In genomic region chr7:143289421-143289820, GRCh38 we compare ENCODE assay signal across 9 cellular contexts. TPM values are rescaled to one million over a fixed set of nuclear protein-coding genes. Genes with fewer than 3 reads are reported as not detected.
DNase-seq lines count a peak whose midpoint lies in the region; TF ChIP-seq lines count a peak whose summit lies in the region.
"Had no signal": no experiment of that assay in that cellular context is flagged by ENCODE, and none has a peak within 500 bp of the region (broad histone marks: within the 10 kb centered on the region; RNA-seq: fewer than 3 reads in every experiment).

No MANE protein-coding gene starts in this region.

- no peaks in the 10 kb centered on the region for H3K9me3 ChIP-seq in muscle layer of duodenum (ENCODE audit: control insufficient read depth in 1 of 2, low read length in 2 of 2)

- H3K4me1 Mint-ChIP-seq in IgD-negative memory B cell, result peaks cover 27 to 40% (median 34%) of the 10 kb centered on the region in 3 donors

- H3K27ac Mint-ChIP-seq in IgD-negative memory B cell, result peak overlapping the region; percentile 50 to 95 (median 83)

- in situ Hi-C loops in astrocyte of the spinal cord (cut with HindIII; ENCODE audit: low sequenced_read_pairs), result no loop called here

- peak overlapping the region; percentile 86 for H3K27ac ChIP-seq in muscle layer of duodenum (ENCODE audit: low read length)

- H3K36me3 Mint-ChIP-seq in IgD-negative memory B cell, result peaks cover 7% of the 10 kb centered on the region

- H3K4me3 Mint-ChIP-seq in IgD-negative memory B cell, result peak overlapping the region; percentile 97 to 98 (median 98)

- CTCF ChIA-PET in BJ (lab: Yijun Ruan, JAX), result interaction anchor here (0.6 to 1.9 kb wide), 4 partner anchors 10 to 196 kb away, joined by 3 to 7 read pairs (median 3); no protein-coding TSS in a partner anchor

- H3K4me3 ChIP-seq in BJ (ENCODE audit: low read depth, low read length) (peak overlapping the region; percentile 92), astrocyte of the spinal cord (ENCODE audit: low read depth, low read length) (peak overlapping the region; percentile 83), muscle layer of duodenum (ENCODE audit: low read depth in 1 of 2, low read length in 2 of 2) (peak overlapping the region; percentile 83 to 90)

- H3K27me3 ChIP-seq in BJ (ENCODE audit: control insufficient read depth, insufficient read depth, low read length) (no peaks in the 10 kb centered on the region), muscle layer of duodenum (ENCODE audit: low read depth, low read length) (no peaks in the 10 kb centered on the region)

- peaks cover 5% of the 10 kb centered on the region for H3K36me3 ChIP-seq in BJ (ENCODE audit: control insufficient read depth, insufficient read depth, low read length)
- H3K36me3 ChIP-seq in muscle layer of duodenum (ENCODE audit: control insufficient read depth in 1 of 2, insufficient read depth in 2 of 2, low read length in 2 of 2), result peaks cover 23% of the 10 kb centered on the region in 2 donors

- TF ChIP-seq CTCF in BJ (IDR thresholded peaks at IDR 0.05; ENCODE audit: insufficient read depth, low read depth, low read length), result no peak
- no peak for TF ChIP-seq CTCF in astrocyte of the spinal cord (IDR thresholded peaks at IDR 0.05; ENCODE audit: low read depth, low read length)

- H3K9me3 Mint-ChIP-seq in IgD-negative memory B cell, result no peaks in the 10 kb centered on the region

- POLR2A ChIA-PET in BJ (lab: Charles Lee), result interaction anchor here (0.5 to 0.6 kb wide), 2 partner anchors 22 to 27 kb away, joined by 3 to 5 read pairs; no protein-coding TSS in a partner anchor

- H3K4me1 ChIP-seq in muscle layer of duodenum (ENCODE audit: control insufficient read depth in 1 of 2, insufficient read depth in 2 of 2, low read length in 2 of 2), result peaks cover 5 to 32% of the 10 kb centered on the region in 2 donors

- H3K27me3 Mint-ChIP-seq in IgD-negative memory B cell, result no peaks in the 10 kb centered on the region

- DNase-seq in BJ (ENCODE audit: low read depth) (no peak), astrocyte of the spinal cord (ENCODE audit: low read depth, low spot score) (peak; percentile 26), mucosa of gallbladder (ENCODE audit: low spot score) (no peak), NCI-H524 (lab: John Stamatoyannopoulos, UW) (no peak), cortex of kidney (lab: John Stamatoyannopoulos, UW) (no peak), NCI-H1417 (lab: John Stamatoyannopoulos, UW) (no peak)

RNA-seq across cellular contexts. Expression of gene CASP2, which starts 1.3 kb away (rescaled TPM):
- polyA plus RNA-seq in BJ (2011; rRNA removed) (15.4 and 16.0 TPM in 2 replicates), IgD-negative memory B cell (23.7 TPM)
- polyA minus RNA-seq in BJ (2011; rRNA and poly(A)+ RNA removed), result 27.3 and 39.8 TPM in 2 replicates
- 38.7 TPM for total RNA-seq in mucosa of gallbladder

RNA-seq across cellular contexts. Expression of gene TMEM139, which starts 4.7 kb away (rescaled TPM):
- polyA plus RNA-seq in BJ (2011; rRNA removed), result 0.11 and 0.15 TPM in 2 replicates
- polyA minus RNA-seq in BJ (2011; rRNA and poly(A)+ RNA removed), result not detected in 2 replicates
- polyA plus RNA-seq in IgD-negative memory B cell, result not detected
- 47.8 TPM for total RNA-seq in mucosa of gallbladder
- total RNA-seq: dermis microvascular lymphatic vessel endothelial cell had no signal

RNA-seq across cellular contexts. Expression of gene GSTK1, which starts 26.2 kb away (rescaled TPM):
- polyA plus RNA-seq in BJ (2011; rRNA removed) (132 and 164 TPM in 2 replicates), IgD-negative memory B cell (329 TPM)
- 50.0 and 80.1 TPM in 2 replicates for polyA minus RNA-seq in BJ (2011; rRNA and poly(A)+ RNA removed)
- 252 TPM for total RNA-seq in mucosa of gallbladder

RNA-seq across cellular contexts. Expression of gene CLCN1, which starts 26.5 kb away (rescaled TPM):
- polyA plus RNA-seq in BJ (2011; rRNA removed) (not detected in 2 replicates), IgD-negative memory B cell (not detected)
- not detected in 2 replicates for polyA minus RNA-seq in BJ (2011; rRNA and poly(A)+ RNA removed)
- total RNA-seq in mucosa of gallbladder, result 1.2 TPM
- total RNA-seq: dermis microvascular lymphatic vessel endothelial cell had no signal
